In genomic region chr13:27304099-27304498, GRCh38 we compare ENCODE assay signal across 27 cellular contexts.
"Had no signal": no experiment of that assay in that cellular context is flagged by ENCODE, and none has a peak within 500 bp of the region (broad histone marks: within the 10 kb centered on the region; RNA-seq: fewer than 3 reads in every experiment).

No MANE protein-coding gene starts in this region.

- H3K4me3 ChIP-seq: stomach, suprapubic skin, testis, thoracic aorta, thyroid gland, tibial artery, tibial nerve, transverse colon, upper lobe of left lung, upper lobe of right lung, uterus, vagina had no signal

- DNase-seq: stimulated activated CD4-positive, alpha-beta T cell treated with anti-CD3 and anti-CD28 coated beads, Interleukin-2, amount 100 ng/mL, for 48 hours; stimulated activated CD4-positive, alpha-beta T cell treated with anti-CD3 and anti-CD28 coated beads, Interleukin-4, amount 100 ng/mL, for 1 hour; stimulated activated CD4-positive, alpha-beta T cell treated with anti-CD3 and anti-CD28 coated beads, Interleukin-4, amount 100 ng/mL, for 24 hours; stimulated activated CD4-positive, alpha-beta T cell treated with anti-CD3 and anti-CD28 coated beads, Interleukin-4, amount 100 ng/mL, for 4 hours; stimulated activated CD8-positive, alpha-beta memory T cell treated with anti-CD3 and anti-CD28 coated beads, Interleukin-4, amount 100 ng/mL, for 48 hours; stimulated activated naive B cell treated with anti-CD40 and anti-IgM and Interleukin-4, amounts not matched to agents 10 μg/mL and 1 μg/mL and 100 μg/mL, for 72 hours; stimulated activated naive CD4-positive, alpha-beta T cell; stimulated activated naive CD4-positive, alpha-beta T cell treated with Interleukin-2 at 50 U/mL for 16 hours; stimulated activated naive CD8-positive, alpha-beta T cell treated with anti-CD3 and anti-CD28 coated beads, Interleukin-15, amount 100 ng/mL, for 72 hours; stimulated activated naive CD8-positive, alpha-beta T cell treated with anti-CD3 and anti-CD28 coated beads, Interleukin-15, Interleukin-2, amounts not matched to agents 100 U/mL and 50 U/mL, for 24 hours; stomach; substantia nigra; testis; thyroid gland; tibial artery; transverse colon; trophoblast cell; upper lobe of left lung; upper lobe of right lung; uterus had no signal

- H3K4me1 ChIP-seq: stomach, suprapubic skin, testis, thyroid gland, tibial artery, tibial nerve, transverse colon, upper lobe of left lung, upper lobe of right lung, uterus, vagina had no signal

- H3K9me3 ChIP-seq: stomach, suprapubic skin, testis, thoracic aorta, thyroid gland, tibial artery, tibial nerve, transverse colon, upper lobe of left lung, upper lobe of right lung, uterus, vagina had no signal

- H3K27me3 ChIP-seq: stomach, testis, thyroid gland, tibial artery, tibial nerve, transverse colon, upper lobe of left lung, uterus, vagina had no signal

- FAIRE-seq: urothelium cell line had no signal

- H3K36me3 ChIP-seq: stomach, suprapubic skin, thoracic aorta, thyroid gland, tibial artery, tibial nerve, transverse colon, upper lobe of left lung, upper lobe of right lung, uterus, vagina had no signal

- H3K27ac ChIP-seq: stomach, suprapubic skin, testis, thoracic aorta, thyroid gland, tibial artery, tibial nerve, transverse colon, upper lobe of left lung, upper lobe of right lung, uterus, vagina had no signal

- ATAC-seq: stimulated activated effector memory CD8-positive, alpha-beta T cell treated with anti-CD3 and anti-CD28 coated beads, Interleukin-12 subunit alpha, Interleukin-12 subunit beta, amount 100 ng/mL, for 72 hours; stimulated activated memory B cell treated with anti-CD40 and anti-IgM and Interleukin-4, amounts not matched to agents 10 μg/mL and 1 μg/mL and 100 μg/mL, for 72 hours; stimulated activated naive B cell treated with anti-CD40 and anti-IgM and Interleukin-4, amounts not matched to agents 10 μg/mL and 1 μg/mL and 100 μg/mL, for 72 hours; stimulated activated naive CD8-positive, alpha-beta T cell treated with anti-CD3 and anti-CD28 coated beads, Interleukin-15, amount 100 ng/mL, for 72 hours; stimulated activated naive CD8-positive, alpha-beta T cell treated with anti-CD3 and anti-CD28 coated beads, Interleukin-15, Interleukin-2, amounts not matched to agents 100 U/mL and 50 U/mL, for 24 hours; upper lobe of right lung had no signal
